In genomic region chr1:244047739-244048565, GRCh38 we compare ENCODE assay signal across 1 cellular context.
TF ChIP-seq lines count a peak whose summit lies in the region.

No MANE protein-coding gene starts in this region.

TF ChIP-seq in GM23338, 12 proteins besides CTCF, POLR2A, EP300 and RAD21 (continued from another document):
- TF ChIP-seq ZNF462 (CRISPR knock-in tag; IDR thresholded peaks at IDR 0.05) (no peak), REST (IDR thresholded peaks at IDR 0.05; ENCODE audit: unreplicated experiment) (no peak), POLR2AphosphoS5 (IDR thresholded peaks at IDR 0.05; ENCODE audit: low read depth) (peak; percentile 80), JUNB (IDR thresholded peaks at IDR 0.05; ENCODE audit: unreplicated experiment) (no peak)
